In the genomic region with DNA sequence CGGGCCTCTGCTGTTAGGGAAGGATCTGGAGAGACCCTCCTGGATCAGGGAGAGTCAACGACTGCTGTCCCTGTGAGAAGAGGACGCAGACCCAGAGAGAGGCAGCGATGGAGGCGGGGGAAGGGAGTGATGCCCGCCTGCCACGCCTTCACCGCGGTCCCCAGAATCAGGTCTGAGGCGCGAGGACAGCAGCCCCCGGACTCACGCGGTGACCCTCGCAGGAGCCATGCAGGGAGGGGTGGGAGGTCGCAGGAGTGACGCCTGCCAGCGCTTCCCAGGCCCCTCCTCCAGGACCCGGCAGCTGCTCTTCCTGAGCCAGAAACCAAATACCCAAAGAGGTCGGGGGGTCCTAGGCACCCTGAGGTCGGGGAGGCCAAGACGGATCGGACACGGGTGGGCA, we compare ENCODE assay signal across 1 cellular context.
TF ChIP-seq lines count a peak whose summit lies in the region.

No MANE protein-coding gene starts in this region.

TF ChIP-seq in HepG2, 621 proteins besides CTCF, POLR2A, EP300 and RAD21:
- no peak for TF ChIP-seq ZNF713 (CRISPR knock-in tag; IDR thresholded peaks at IDR 0.05)
- TF ChIP-seq SMARCE1 (IDR thresholded peaks at IDR 0.05; ENCODE audit: borderline replicate concordance) = no peak
- TF ChIP-seq ZNF441 (CRISPR knock-in tag; IDR thresholded peaks at IDR 0.05; ENCODE audit: borderline replicate concordance) = no peak
- no peak for TF ChIP-seq MAFF (IDR thresholded peaks at IDR 0.05; ENCODE audit: low read depth, low read length)
- no peak for TF ChIP-seq ZSCAN21 (CRISPR knock-in tag; IDR thresholded peaks at IDR 0.05; ENCODE audit: borderline replicate concordance)
- no peak for TF ChIP-seq PPARG (CRISPR knock-in tag; conservative IDR thresholded peaks at IDR 0.05)
- TF ChIP-seq, protein P1, sequence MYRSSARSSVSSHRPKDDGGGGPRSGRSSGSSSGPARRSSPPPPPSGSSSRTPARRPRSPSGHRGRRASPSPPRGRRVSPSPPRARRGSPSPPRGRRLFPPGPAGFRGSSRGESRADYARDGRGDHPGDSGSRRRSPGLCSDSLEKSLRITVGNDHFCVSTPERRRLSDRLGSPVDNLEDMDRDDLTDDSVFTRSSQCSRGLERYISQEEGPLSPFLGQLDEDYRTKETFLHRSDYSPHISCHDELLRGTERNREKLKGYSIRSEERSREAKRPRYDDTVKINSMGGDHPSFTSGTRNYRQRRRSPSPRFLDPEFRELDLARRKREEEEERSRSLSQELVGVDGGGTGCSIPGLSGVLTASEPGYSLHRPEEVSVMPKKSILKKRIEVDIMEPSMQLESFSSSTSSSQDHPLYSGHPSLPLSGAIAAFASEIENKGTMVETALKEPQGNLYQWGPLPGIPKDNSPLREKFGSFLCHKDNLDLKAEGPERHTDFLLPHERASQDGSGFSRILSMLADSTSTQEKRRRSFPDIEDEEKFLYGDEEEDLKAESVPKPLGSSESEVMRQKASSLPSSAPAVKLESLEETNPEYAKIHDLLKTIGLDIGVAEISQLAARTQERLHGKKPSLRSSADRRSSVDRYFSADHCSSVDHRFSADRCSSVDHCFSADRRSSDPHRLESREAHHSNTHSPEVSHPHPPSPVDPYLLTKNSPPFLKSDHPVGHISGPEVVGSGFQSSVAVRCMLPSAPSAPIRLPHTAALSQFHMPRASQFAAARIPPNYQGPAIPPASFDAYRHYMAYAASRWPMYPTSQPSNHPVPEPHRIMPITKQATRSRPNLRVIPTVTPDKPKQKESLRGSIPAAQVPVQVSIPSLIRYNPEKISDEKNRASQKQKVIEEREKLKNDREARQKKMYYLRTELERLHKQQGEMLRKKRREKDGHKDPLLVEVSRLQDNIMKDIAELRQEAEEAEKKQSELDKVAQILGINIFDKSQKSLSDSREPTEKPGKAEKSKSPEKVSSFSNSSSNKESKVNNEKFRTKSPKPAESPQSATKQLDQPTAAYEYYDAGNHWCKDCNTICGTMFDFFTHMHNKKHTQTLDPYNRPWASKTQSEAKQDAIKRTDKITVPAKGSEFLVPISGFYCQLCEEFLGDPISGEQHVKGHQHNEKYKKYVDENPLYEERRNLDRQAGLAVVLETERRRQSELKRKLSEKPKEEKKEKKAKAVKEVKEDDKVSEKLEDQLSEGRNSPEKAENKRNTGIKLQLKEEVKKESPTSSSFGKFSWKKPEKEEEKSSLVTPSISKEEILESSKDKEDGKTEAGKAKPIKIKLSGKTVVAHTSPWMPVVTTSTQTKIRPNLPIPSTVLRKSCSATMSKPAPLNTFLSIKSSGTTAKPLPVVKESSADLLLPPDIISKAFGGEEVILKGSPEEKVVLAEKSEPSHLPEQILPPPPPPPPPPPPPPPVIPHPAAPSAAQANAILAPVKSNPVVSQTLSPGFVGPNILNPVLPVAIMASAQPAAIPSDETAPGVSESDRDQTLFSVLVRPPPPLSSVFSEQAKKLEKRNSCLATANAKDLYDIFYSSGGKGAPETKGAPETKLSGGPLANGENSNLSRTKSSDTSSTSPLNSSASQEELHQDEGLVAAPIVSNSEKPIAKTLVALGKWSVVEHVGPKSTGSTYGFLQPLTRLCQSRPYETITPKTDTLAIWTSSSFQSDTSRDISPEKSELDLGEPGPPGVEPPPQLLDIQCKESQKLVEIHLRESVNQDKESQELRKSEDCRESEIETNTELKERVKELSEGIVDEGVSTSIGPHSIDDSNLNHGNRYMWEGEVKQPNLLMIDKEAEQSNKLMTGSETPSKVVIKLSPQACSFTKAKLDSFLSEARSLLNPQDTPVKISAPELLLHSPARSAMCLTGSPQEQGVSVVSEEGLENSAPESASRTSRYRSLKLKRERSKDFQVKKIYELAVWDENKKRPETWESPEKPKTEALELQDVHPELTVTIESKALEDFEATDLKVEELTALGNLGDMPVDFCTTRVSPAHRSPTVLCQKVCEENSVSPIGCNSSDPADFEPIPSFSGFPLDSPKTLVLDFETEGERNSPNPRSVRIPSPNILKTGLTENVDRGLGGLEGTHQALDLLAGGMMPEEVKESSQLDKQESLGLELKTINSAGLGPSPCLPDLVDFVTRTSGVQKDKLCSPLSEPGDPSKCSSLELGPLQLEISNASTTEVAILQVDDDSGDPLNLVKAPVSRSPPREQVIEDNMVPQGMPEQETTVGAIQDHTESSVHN (CRISPR knock-in tag; IDR thresholded peaks at IDR 0.05) = no peak
- no peak for TF ChIP-seq ZNF207 (IDR thresholded peaks at IDR 0.05; ENCODE audit: borderline replicate concordance)
- TF ChIP-seq, protein P2, sequence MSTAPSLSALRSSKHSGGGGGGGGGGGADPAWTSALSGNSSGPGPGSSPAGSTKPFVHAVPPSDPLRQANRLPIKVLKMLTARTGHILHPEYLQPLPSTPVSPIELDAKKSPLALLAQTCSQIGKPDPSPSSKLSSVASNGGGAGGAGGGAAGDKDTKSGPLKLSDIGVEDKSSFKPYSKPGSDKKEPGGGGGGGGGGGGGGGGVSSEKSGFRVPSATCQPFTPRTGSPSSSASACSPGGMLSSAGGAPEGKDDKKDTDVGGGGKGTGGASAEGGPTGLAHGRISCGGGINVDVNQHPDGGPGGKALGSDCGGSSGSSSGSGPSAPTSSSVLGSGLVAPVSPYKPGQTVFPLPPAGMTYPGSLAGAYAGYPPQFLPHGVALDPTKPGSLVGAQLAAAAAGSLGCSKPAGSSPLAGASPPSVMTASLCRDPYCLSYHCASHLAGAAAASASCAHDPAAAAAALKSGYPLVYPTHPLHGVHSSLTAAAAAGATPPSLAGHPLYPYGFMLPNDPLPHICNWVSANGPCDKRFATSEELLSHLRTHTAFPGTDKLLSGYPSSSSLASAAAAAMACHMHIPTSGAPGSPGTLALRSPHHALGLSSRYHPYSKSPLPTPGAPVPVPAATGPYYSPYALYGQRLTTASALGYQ (CRISPR knock-in tag; IDR thresholded peaks at IDR 0.05) = no peak
- TF ChIP-seq SOX6 (IDR thresholded peaks at IDR 0.05) = no peak
- no peak for TF ChIP-seq SOX6 (CRISPR knock-in tag; IDR thresholded peaks at IDR 0.05)
- no peak for TF ChIP-seq KDM3A (CRISPR knock-in tag; IDR thresholded peaks at IDR 0.05; ENCODE audit: low read depth)
- no peak for TF ChIP-seq JUNB (CRISPR knock-in tag; IDR thresholded peaks at IDR 0.05; ENCODE audit: borderline replicate concordance)
- TF ChIP-seq, protein P3, sequence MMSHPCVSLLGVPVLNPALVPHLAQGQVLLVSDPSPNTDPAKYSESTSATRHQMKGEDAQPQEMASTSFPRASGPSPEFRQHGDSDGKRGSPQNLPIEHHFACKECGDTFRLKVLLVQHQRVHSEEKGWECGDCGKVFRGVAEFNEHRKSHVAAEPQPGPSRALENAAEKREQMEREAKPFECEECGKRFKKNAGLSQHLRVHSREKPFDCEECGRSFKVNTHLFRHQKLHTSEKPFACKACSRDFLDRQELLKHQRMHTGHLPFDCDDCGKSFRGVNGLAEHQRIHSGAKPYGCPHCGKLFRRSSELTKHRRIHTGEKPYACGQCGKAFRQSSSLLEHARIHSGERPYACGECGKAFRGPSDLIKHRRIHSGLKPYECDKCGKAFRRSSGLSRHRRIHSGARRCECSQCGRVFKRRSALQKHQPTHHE (CRISPR knock-in tag; IDR thresholded peaks at IDR 0.05; ENCODE audit: borderline replicate concordance) = no peak
- TF ChIP-seq BCL6 (CRISPR knock-in tag; IDR thresholded peaks at IDR 0.05) = no peak
- TF ChIP-seq XRCC5 (optimal IDR thresholded peaks at IDR 0.05; ENCODE audit: low read length) = no peak
- TF ChIP-seq, protein P4, sequence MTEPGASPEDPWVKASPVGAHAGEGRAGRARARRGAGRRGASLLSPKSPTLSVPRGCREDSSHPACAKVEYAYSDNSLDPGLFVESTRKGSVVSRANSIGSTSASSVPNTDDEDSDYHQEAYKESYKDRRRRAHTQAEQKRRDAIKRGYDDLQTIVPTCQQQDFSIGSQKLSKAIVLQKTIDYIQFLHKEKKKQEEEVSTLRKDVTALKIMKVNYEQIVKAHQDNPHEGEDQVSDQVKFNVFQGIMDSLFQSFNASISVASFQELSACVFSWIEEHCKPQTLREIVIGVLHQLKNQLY (CRISPR knock-in tag; IDR thresholded peaks at IDR 0.05) = no peak
- TF ChIP-seq, protein P5, sequence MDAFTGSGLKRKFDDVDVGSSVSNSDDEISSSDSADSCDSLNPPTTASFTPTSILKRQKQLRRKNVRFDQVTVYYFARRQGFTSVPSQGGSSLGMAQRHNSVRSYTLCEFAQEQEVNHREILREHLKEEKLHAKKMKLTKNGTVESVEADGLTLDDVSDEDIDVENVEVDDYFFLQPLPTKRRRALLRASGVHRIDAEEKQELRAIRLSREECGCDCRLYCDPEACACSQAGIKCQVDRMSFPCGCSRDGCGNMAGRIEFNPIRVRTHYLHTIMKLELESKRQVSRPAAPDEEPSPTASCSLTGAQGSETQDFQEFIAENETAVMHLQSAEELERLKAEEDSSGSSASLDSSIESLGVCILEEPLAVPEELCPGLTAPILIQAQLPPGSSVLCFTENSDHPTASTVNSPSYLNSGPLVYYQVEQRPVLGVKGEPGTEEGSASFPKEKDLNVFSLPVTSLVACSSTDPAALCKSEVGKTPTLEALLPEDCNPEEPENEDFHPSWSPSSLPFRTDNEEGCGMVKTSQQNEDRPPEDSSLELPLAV (CRISPR knock-in tag; conservative IDR thresholded peaks at IDR 0.05; ENCODE audit: low read depth) = no peak
- TF ChIP-seq, protein P6, sequence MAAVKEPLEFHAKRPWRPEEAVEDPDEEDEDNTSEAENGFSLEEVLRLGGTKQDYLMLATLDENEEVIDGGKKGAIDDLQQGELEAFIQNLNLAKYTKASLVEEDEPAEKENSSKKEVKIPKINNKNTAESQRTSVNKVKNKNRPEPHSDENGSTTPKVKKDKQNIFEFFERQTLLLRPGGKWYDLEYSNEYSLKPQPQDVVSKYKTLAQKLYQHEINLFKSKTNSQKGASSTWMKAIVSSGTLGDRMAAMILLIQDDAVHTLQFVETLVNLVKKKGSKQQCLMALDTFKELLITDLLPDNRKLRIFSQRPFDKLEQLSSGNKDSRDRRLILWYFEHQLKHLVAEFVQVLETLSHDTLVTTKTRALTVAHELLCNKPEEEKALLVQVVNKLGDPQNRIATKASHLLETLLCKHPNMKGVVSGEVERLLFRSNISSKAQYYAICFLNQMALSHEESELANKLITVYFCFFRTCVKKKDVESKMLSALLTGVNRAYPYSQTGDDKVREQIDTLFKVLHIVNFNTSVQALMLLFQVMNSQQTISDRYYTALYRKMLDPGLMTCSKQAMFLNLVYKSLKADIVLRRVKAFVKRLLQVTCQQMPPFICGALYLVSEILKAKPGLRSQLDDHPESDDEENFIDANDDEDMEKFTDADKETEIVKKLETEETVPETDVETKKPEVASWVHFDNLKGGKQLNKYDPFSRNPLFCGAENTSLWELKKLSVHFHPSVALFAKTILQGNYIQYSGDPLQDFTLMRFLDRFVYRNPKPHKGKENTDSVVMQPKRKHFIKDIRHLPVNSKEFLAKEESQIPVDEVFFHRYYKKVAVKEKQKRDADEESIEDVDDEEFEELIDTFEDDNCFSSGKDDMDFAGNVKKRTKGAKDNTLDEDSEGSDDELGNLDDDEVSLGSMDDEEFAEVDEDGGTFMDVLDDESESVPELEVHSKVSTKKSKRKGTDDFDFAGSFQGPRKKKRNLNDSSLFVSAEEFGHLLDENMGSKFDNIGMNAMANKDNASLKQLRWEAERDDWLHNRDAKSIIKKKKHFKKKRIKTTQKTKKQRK (IDR thresholded peaks at IDR 0.05; ENCODE audit: low read length) = no peak
- TF ChIP-seq ZNF607 (CRISPR knock-in tag; IDR thresholded peaks at IDR 0.05; ENCODE audit: borderline replicate concordance) = no peak
